20 cellular contexts compared by ENCODE assay signal in genomic region chr20:51653226-51653625, GRCh38.
DNase-seq lines count a peak whose midpoint lies in the region; ATAC-seq, FAIRE-seq and TF ChIP-seq lines count a peak whose summit lies in the region.
"Had no signal": no experiment of that assay in that cellular context is flagged by ENCODE, and none has a peak within 500 bp of the region (broad histone marks: within the 10 kb centered on the region; RNA-seq: fewer than 3 reads in every experiment).

No MANE protein-coding gene starts in this region.

- H3K4me1 ChIP-seq in A673 (ENCODE audit: insufficient read depth, low read length, poor library complexity, severe bottlenecking) (peaks cover 51% of the 10 kb centered on the region), endodermal cell (ENCODE audit: control insufficient read depth, insufficient read depth, low read length) (peaks cover 5% of the 10 kb centered on the region)

- no peaks in the 10 kb centered on the region for H3K27me3 ChIP-seq in A673 (replicated peaks; ENCODE audit: insufficient read depth, low read depth, low read length, poor library complexity)
- no peaks in the 10 kb centered on the region for H3K27me3 ChIP-seq in endodermal cell (ENCODE audit: control insufficient read depth, insufficient read depth, low read length, poor library complexity, severe bottlenecking)

- H3K4me3 ChIP-seq in A673 (ENCODE audit: low read depth, low read length, poor library complexity, severe bottlenecking) = no peak overlapping the region
- H3K4me3 ChIP-seq in endodermal cell (ENCODE audit: low read length) = no peak overlapping the region
- H3K4me3 ChIP-seq: A549, GM12878, HAP-1 had no signal

- FAIRE-seq in A204.1 (lab: Jason Lieb, UNC) = peak; percentile 14
- FAIRE-seq: A549, GM12878, GM19239, H54 had no signal

- POLR2A ChIA-PET in A673 (lab: Charles Lee; ENCODE audit: low non-redundant PET) = interaction anchor here (0.6 kb wide), 1 partner anchor 266 kb away, joined by 4 read pairs; no protein-coding TSS in a partner anchor

- ATAC-seq in GM21360 (IDR thresholded peaks at IDR 0.05; ENCODE audit: unreplicated experiment) (no peak), GM19463 (IDR thresholded peaks at IDR 0.05; ENCODE audit: unreplicated experiment) (no peak)
- ATAC-seq: A549; CD8-positive, alpha-beta T cell; GM12878 had no signal

- H3K27ac ChIP-seq in A673 (ENCODE audit: low read depth, low read length, poor library complexity, severe bottlenecking) (peak overlapping the region; percentile 85), endodermal cell (ENCODE audit: low read depth, low read length) (no peak overlapping the region)
- H3K27ac ChIP-seq: C4-2B had no signal

- TF ChIP-seq CTCF in A673 (conservative IDR thresholded peaks at IDR 0.05; ENCODE audit: low read depth, low read length) = no peak
- TF ChIP-seq CTCF in endodermal cell (conservative IDR thresholded peaks at IDR 0.05) = no peak

- H3K9me3 ChIP-seq in A673 (ENCODE audit: low read depth, low read length, poor library complexity, severe bottlenecking) = no peaks in the 10 kb centered on the region
- no peaks in the 10 kb centered on the region for H3K9me3 ChIP-seq in endodermal cell (ENCODE audit: control insufficient read depth, low read length)
- H3K9me3 ChIP-seq: A549, Caco-2, HAP-1 had no signal

- no peak overlapping the region for H3K9ac ChIP-seq in endodermal cell (ENCODE audit: extremely low read depth, low read length, poor library complexity, severe bottlenecking)

- no peak overlapping the region for H3K27ac Mint-ChIP-seq in endodermal cell
- H3K27ac Mint-ChIP-seq: CD4-positive, CD25-positive, alpha-beta regulatory T cell; CD8-positive, alpha-beta T cell; HFFc6 had no signal

- no peaks in the 10 kb centered on the region for H3K36me3 ChIP-seq in A673 (ENCODE audit: insufficient read depth, low read length, poor library complexity, severe bottlenecking)
- peaks cover 30% of the 10 kb centered on the region for H3K36me3 ChIP-seq in endodermal cell (ENCODE audit: control insufficient read depth, insufficient read depth, low read length)

- BruUV-seq in A673 (replicated peaks; lab: Mats Ljungman, UMichigan) = no TSS peak

- no peaks in the 10 kb centered on the region for H3K9me3 Mint-ChIP-seq in endodermal cell
- H3K9me3 Mint-ChIP-seq: CD4-positive, CD25-positive, alpha-beta regulatory T cell; CD8-positive, alpha-beta T cell; HFFc6 had no signal

- CTCF ChIA-PET in A673 (lab: Charles Lee) = no interaction called here

- H3K36me3 Mint-ChIP-seq in endodermal cell (ENCODE audit: low read depth) = peaks cover 52% of the 10 kb centered on the region
- H3K36me3 Mint-ChIP-seq: CD4-positive, CD25-positive, alpha-beta regulatory T cell; CD8-positive, alpha-beta T cell had no signal

- intact Hi-C loops in A673 (cut with micrococcal nuclease; ENCODE audit: unreplicated experiment) = loop anchor here (5.0 kb wide), 1 partner anchor 44 kb away; no protein-coding TSS in a partner anchor

- 93 to 94% methylated on average over 6 of the region's 6 CpGs for WGBS in endodermal cell (ENCODE audit: insufficient coverage in 1 of 2, insufficient read length in 1 of 2), 2 experiments

- no peaks in the 10 kb centered on the region for H3K27me3 Mint-ChIP-seq in endodermal cell (ENCODE audit: insufficient read depth)

- peaks cover 6% of the 10 kb centered on the region for H3K4me1 Mint-ChIP-seq in endodermal cell

- no peak for DNase-seq in A673 (ENCODE audit: low spot score)
- peak; percentile 29 for DNase-seq in endodermal cell
- no peak for DNase-seq in A172 (ENCODE audit: low spot score)
- DNase-seq: Caco-2; CD4-positive, CD25-positive, alpha-beta regulatory T cell; CD8-positive, alpha-beta T cell; DMS153; DND-41; GDM1; GOT3; HFFc6 had no signal

- H3K4me3 Mint-ChIP-seq in endodermal cell = no peak overlapping the region
- H3K4me3 Mint-ChIP-seq: CD4-positive, CD25-positive, alpha-beta regulatory T cell; CD8-positive, alpha-beta T cell; HFFc6 had no signal
